In genomic region chr9:95157491-95158151, GRCh38 we compare ENCODE assay signal across 9 cellular contexts.
A peak's percentile ranks its signal among the peaks of the same experiment; 100 is the strongest.
DNase-seq lines count a peak whose midpoint lies in the region; ATAC-seq and TF ChIP-seq lines count a peak whose summit lies in the region.
"Had no signal": no experiment of that assay in that cellular context is flagged by ENCODE, and none has a peak within 500 bp of the region (broad histone marks: within the 10 kb centered on the region; RNA-seq: fewer than 3 reads in every experiment).

No MANE protein-coding gene starts in this region.

- H3K36me3 Mint-ChIP-seq in nephron (ENCODE audit: low read depth) = peaks cover 31% of the 10 kb centered on the region

- no peak for DNase-seq in Right ventricle myocardium inferior (ENCODE audit: missing footprints)
- no peak for DNase-seq in cardiac septum (ENCODE audit: low spot score)
- DNase-seq in astrocyte of the spinal cord (ENCODE audit: low read depth, low spot score) = peak; percentile 90
- no peak for DNase-seq in activated CD4-positive, alpha-beta T cell treated with anti-CD3 and anti-CD28 coated beads, Interleukin-2, amount 50 U/mL, for 1 hour
- no peak for DNase-seq in stimulated activated CD4-positive, alpha-beta T cell treated with anti-CD3 and anti-CD28 coated beads, Interleukin-4, amount 100 ng/mL, for 4 hours
- DNase-seq in glomerular visceral epithelial cell (ENCODE audit: extremely low spot score) = no peak
- DNase-seq: CD4-positive, CD25-positive, alpha-beta regulatory T cell had no signal

- no peaks in the 10 kb centered on the region for H3K27me3 Mint-ChIP-seq in nephron (ENCODE audit: low read depth)
- H3K27me3 Mint-ChIP-seq: CD4-positive, CD25-positive, alpha-beta regulatory T cell had no signal

- in situ Hi-C loops in astrocyte of the spinal cord (cut with HindIII; ENCODE audit: low sequenced_read_pairs) = no loop called here

- peaks cover 11% of the 10 kb centered on the region for H3K9me3 Mint-ChIP-seq in nephron

- H3K4me3 Mint-ChIP-seq in nephron = no peak overlapping the region
- H3K4me3 Mint-ChIP-seq: CD4-positive, CD25-positive, alpha-beta regulatory T cell had no signal

- intact Hi-C loops in Right ventricle myocardium inferior (cut with DNase I) = no loop called here
- intact Hi-C loops in cardiac septum (cut with DNase I) = no loop called here

- ATAC-seq in Right ventricle myocardium inferior = peak; percentile 93
- peak; percentile 59 for ATAC-seq in HG03571 (IDR thresholded peaks at IDR 0.05; ENCODE audit: unreplicated experiment)

- H3K4me1 Mint-ChIP-seq in nephron = peaks cover 23% of the 10 kb centered on the region

- TF ChIP-seq CTCF in astrocyte of the spinal cord (IDR thresholded peaks at IDR 0.05; ENCODE audit: low read depth, low read length) = no peak
- TF ChIP-seq CTCF in nephron (IDR thresholded peaks at IDR 0.05; ENCODE audit: unreplicated experiment in 3 of 3) = no peak

- peak overlapping the region in 2 of 3 experiments; percentile 64 to 80 for H3K27ac Mint-ChIP-seq in nephron
- H3K27ac Mint-ChIP-seq: CD4-positive, CD25-positive, alpha-beta regulatory T cell had no signal

- no peak overlapping the region for H3K4me3 ChIP-seq in astrocyte of the spinal cord (ENCODE audit: low read depth, low read length)
